ENCODE assay signal across 1 cellular context in genomic region chr10:103506061-103506460, GRCh38.
TF ChIP-seq lines count a peak whose summit lies in the region.

No MANE protein-coding gene starts in this region.

TF ChIP-seq in SK-N-SH, 30 proteins besides CTCF, POLR2A, EP300 and RAD21 (continued from another document):
- no peak for TF ChIP-seq RFX5 (IDR thresholded peaks at IDR 0.05; ENCODE audit: low read length)
- no peak for TF ChIP-seq CHD2 (IDR thresholded peaks at IDR 0.05; ENCODE audit: low read length, partially characterized antibody)
- TF ChIP-seq MEF2A (IDR thresholded peaks at IDR 0.05; ENCODE audit: borderline replicate concordance, low read depth), result no peak
- TF ChIP-seq MAX (IDR thresholded peaks at IDR 0.05; ENCODE audit: low read depth), result no peak
- TF ChIP-seq PBX3 (IDR thresholded peaks at IDR 0.05), result no peak
- no peak for TF ChIP-seq GATA2 (CRISPR knock-in tag; IDR thresholded peaks at IDR 0.05)
- TF ChIP-seq JUND (IDR thresholded peaks at IDR 0.05), result no peak
- TF ChIP-seq ELF1 (IDR thresholded peaks at IDR 0.05), result no peak
- no peak for TF ChIP-seq USF2 (IDR thresholded peaks at IDR 0.05; ENCODE audit: borderline replicate concordance, low read depth, low read length)
- TF ChIP-seq TCF12 (IDR thresholded peaks at IDR 0.05), result no peak
- TF ChIP-seq GABPA (IDR thresholded peaks at IDR 0.05; ENCODE audit: low read depth), result no peak
- no peak for TF ChIP-seq RXRA (IDR thresholded peaks at IDR 0.05; ENCODE audit: borderline replicate concordance, low read depth)
- no peak for TF ChIP-seq NFIC (IDR thresholded peaks at IDR 0.05; ENCODE audit: borderline replicate concordance)
